In the genomic region with DNA sequence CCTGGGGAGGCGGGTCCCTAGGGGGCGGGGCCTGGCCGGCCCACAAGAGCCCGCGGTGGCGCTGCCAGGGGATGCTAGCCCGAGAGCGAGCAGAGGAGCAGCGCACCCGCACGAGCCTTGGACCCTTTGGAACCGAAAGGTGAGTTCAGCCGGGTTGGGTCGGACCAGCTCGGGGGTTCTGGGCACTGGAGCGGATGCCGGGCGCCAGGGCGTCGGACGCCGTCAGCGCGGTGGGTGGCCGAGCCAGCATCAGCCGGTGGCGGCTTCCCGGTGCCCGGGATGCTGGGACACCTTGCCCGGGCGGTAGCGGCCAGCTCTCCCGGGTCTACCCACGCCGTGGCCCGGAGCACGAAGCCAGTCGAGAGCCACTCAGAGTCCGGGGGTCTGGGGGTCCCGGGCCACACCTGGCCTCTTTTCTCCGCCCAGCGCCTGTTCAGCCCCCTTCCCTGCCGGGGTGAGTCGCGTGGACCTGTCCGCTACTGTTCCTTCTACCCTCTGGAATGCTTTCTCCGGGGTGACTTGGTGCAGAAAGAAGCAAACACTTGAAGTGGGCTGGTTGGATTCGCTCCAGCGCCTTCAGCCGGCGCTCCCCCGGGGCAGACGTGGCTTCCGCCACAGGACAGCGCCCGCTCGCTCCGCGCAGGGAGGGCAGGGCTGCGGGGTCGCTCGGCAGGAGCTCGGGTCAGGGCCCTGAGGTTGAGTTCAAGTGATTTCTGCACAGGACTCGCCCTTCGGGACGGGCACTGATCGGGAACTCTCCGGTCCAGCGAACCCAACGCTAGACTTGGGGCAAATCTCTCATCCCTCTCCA, we compare ENCODE assay signal across 8 cellular contexts. TPM values are rescaled to one million over a fixed set of nuclear protein-coding genes. Genes with fewer than 3 reads are reported as not detected.
A peak's percentile ranks its signal among the peaks of the same experiment; 100 is the strongest.
DNase-seq lines count a peak whose midpoint lies in the region; ATAC-seq and TF ChIP-seq lines count a peak whose summit lies in the region.

A gene with protein sequence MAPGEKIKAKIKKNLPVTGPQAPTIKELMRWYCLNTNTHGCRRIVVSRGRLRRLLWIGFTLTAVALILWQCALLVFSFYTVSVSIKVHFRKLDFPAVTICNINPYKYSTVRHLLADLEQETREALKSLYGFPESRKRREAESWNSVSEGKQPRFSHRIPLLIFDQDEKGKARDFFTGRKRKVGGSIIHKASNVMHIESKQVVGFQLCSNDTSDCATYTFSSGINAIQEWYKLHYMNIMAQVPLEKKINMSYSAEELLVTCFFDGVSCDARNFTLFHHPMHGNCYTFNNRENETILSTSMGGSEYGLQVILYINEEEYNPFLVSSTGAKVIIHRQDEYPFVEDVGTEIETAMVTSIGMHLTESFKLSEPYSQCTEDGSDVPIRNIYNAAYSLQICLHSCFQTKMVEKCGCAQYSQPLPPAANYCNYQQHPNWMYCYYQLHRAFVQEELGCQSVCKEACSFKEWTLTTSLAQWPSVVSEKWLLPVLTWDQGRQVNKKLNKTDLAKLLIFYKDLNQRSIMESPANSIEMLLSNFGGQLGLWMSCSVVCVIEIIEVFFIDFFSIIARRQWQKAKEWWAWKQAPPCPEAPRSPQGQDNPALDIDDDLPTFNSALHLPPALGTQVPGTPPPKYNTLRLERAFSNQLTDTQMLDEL (plus strand): TSS at position 71 of the 811 bp plus-strand sequence. CDS start 3,527 bp downstream, outside the sequence.

- H3K79me2 ChIP-seq in mammary epithelial cell (ENCODE audit: insufficient read depth, low read length) = no peaks in the 10 kb centered on the region

- H3K27ac Mint-ChIP-seq in activated naive CD4-positive, alpha-beta T cell treated with anti-CD3 and anti-CD28 coated beads, Interleukin-2, amount 50 U/mL, for 24 hours = no peak within 1 kb of the TSS

- peak within 1 kb of the TSS; percentile 88 for H2AFZ ChIP-seq in mammary epithelial cell (ENCODE audit: low read depth, low read length)

- H3K27me3 ChIP-seq in mammary epithelial cell (ENCODE audit: insufficient read depth, low read length) = no peaks in the 10 kb centered on the region
- H3K27me3 ChIP-seq in lung (ENCODE audit: control insufficient read depth, insufficient read depth) = no peaks in the 10 kb centered on the region
- H3K27me3 ChIP-seq in uterus = peaks cover 6 to 17% of the 10 kb centered on the region in 2 donors

- H3K4me1 ChIP-seq in mammary epithelial cell (ENCODE audit: insufficient read depth, low read length) (peaks cover 14% of the 10 kb centered on the region), lung (ENCODE audit: control insufficient read depth in 2 of 2, insufficient read depth in 2 of 2, low read length in 2 of 2) (peaks cover 0 to 6% of the 10 kb centered on the region in 2 donors), uterus (peaks cover 0 to 8% of the 10 kb centered on the region in 2 donors)

- H3K4me2 ChIP-seq in mammary epithelial cell (ENCODE audit: insufficient read depth, low read depth, low read length) = peak within 1 kb of the TSS; percentile 98

- H3K36me3 ChIP-seq in mammary epithelial cell (ENCODE audit: insufficient read depth, low read length) (no peaks in the 10 kb centered on the region), lung (ENCODE audit: control insufficient read depth in 2 of 2, insufficient read depth in 2 of 2, low read length in 2 of 2) (peaks cover 0 to 3% of the 10 kb centered on the region in 2 donors), uterus (no peaks in the 10 kb centered on the region)

- TF ChIP-seq CTCF in mammary epithelial cell (conservative IDR thresholded peaks at IDR 0.05 in 1 of 2, IDR thresholded peaks at IDR 0.05 in 1 of 2; ENCODE audit: extremely low read depth in 1 of 2, insufficient read depth in 1 of 2, low read depth in 1 of 2, low read length in 2 of 2) (no peak), lung (IDR thresholded peaks at IDR 0.05; ENCODE audit: control extremely low read depth, extremely low read depth) (no peak), uterus (IDR thresholded peaks at IDR 0.05) (peak in 1 of 4 experiments; percentile 3)

- H3K4me3 Mint-ChIP-seq in activated naive CD4-positive, alpha-beta T cell treated with anti-CD3 and anti-CD28 coated beads, Interleukin-2, amount 50 U/mL, for 24 hours = peak within 1 kb of the TSS; percentile 65

- CTCF ChIA-PET in mammary epithelial cell (lab: Charles Lee; ENCODE audit: low non-redundant PET) = interaction anchor here (0.6 to 0.8 kb wide), 2 partner anchors 252 to 253 kb away, joined by 3 to 7 read pairs; no protein-coding TSS in a partner anchor

- intact Hi-C loops in mammary epithelial cell (cut with micrococcal nuclease) = loop anchor here (1.0 to 5.0 kb wide), 4 partner anchors 103 to 324 kb away; no protein-coding TSS in a partner anchor
- intact Hi-C loops in uterus (cut with DNase I; ENCODE audit: low total_unique reads) = no loop called here

- BruUV-seq in mammary epithelial cell (replicated peaks; lab: Mats Ljungman, UMichigan) = no TSS peak

- WGBS in mammary epithelial cell (ENCODE audit: low coverage, missing lambda C conversion rate) = under 1% methylated on average over 37 of the region's 70 CpGs
- WGBS in lung, 2 donors = 3% methylated on average over 62 to 70 of the region's 70 CpGs

- no peaks in the 10 kb centered on the region for H4K20me1 ChIP-seq in mammary epithelial cell (ENCODE audit: insufficient read depth, low read length)

- H3K27me3 Mint-ChIP-seq in activated naive CD4-positive, alpha-beta T cell treated with anti-CD3 and anti-CD28 coated beads, Interleukin-2, amount 50 U/mL, for 24 hours = peaks cover 43% of the 10 kb centered on the region

- TF ChIP-seq POLR2A in uterus (IDR thresholded peaks at IDR 0.05) = no peak

- H3K27ac ChIP-seq in mammary epithelial cell (ENCODE audit: insufficient read depth, low read depth, low read length) (no peak within 1 kb of the TSS), lung (ENCODE audit: low read depth in 1 of 2, low read length in 1 of 2) (no peak within 1 kb of the TSS), uterus (no peak within 1 kb of the TSS)

- no peaks in the 10 kb centered on the region for H3K9me3 Mint-ChIP-seq in activated naive CD4-positive, alpha-beta T cell treated with anti-CD3 and anti-CD28 coated beads, Interleukin-2, amount 50 U/mL, for 24 hours

- peak within 1 kb of the TSS; percentile 36 for H3K9ac ChIP-seq in mammary epithelial cell (ENCODE audit: insufficient read depth, low read length)

- H3K4me1 Mint-ChIP-seq in activated naive CD4-positive, alpha-beta T cell treated with anti-CD3 and anti-CD28 coated beads, Interleukin-2, amount 50 U/mL, for 24 hours = peaks cover 12% of the 10 kb centered on the region

- DNase-seq in activated naive CD4-positive, alpha-beta T cell treated with Interleukin-2 at 50 U/mL for 16 hours = no peak
- DNase-seq in HuH-7.5 (ENCODE audit: low spot score) (peak; percentile 16), mammary epithelial cell (peak; percentile 12), lung (ENCODE audit: low spot score) (peak; percentile 67), uterus (peak in 1 of 2 donors; percentile 12), COR-L47 (lab: John Stamatoyannopoulos, UW) (no peak)

- dilution Hi-C loops in mammary epithelial cell (cut with HindIII; ENCODE audit: low sequenced_read_pairs) = no loop called here

- in situ Hi-C loops in mammary epithelial cell (cut with MboI; ENCODE audit: low sequenced_read_pairs in 2 of 2) = loop anchor here in 1 of 2 donors (5.0 kb wide), 1 partner anchor 249 kb away; no protein-coding TSS in a partner anchor

- H3K9me3 ChIP-seq in mammary epithelial cell (replicated peaks; ENCODE audit: insufficient read depth, low read length) (no peaks in the 10 kb centered on the region), lung (ENCODE audit: control insufficient read depth in 2 of 2, insufficient read depth in 1 of 2, low read length in 1 of 2) (no peaks in the 10 kb centered on the region), uterus (no peaks in the 10 kb centered on the region)

- ATAC-seq in lung (ENCODE audit: insufficient read depth, low FRiP score) = peak; percentile 19
- ATAC-seq in HG02623 (IDR thresholded peaks at IDR 0.05; ENCODE audit: unreplicated experiment) = no peak

- H3K4me3 ChIP-seq in mammary epithelial cell (replicated peaks in 1 of 3; ENCODE audit: insufficient read depth in 1 of 3, low read depth in 2 of 3, low read length in 3 of 3) (peak within 1 kb of the TSS; percentile 68 to 87 (median 69)), lung (peak within 1 kb of the TSS; percentile 59), uterus (peak within 1 kb of the TSS; percentile 5 to 34)

- no peaks in the 10 kb centered on the region for H3K36me3 Mint-ChIP-seq in activated naive CD4-positive, alpha-beta T cell treated with anti-CD3 and anti-CD28 coated beads, Interleukin-2, amount 50 U/mL, for 24 hours

RNA-seq across cellular contexts. Expression of the gene that starts here (rescaled TPM):
- 1 to 10 TPM; 1.2 to 4.7 TPM for total RNA-seq in mammary epithelial cell
- 0.96 TPM for polyA plus RNA-seq in mammary epithelial cell
- 1.5 TPM for polyA minus RNA-seq in mammary epithelial cell
- total RNA-seq in lung = 10 to 100 TPM in 1 of 2 donors, 1 to 10 TPM in 1; 7.3 to 13.4 TPM
- 10 to 100 TPM in 1 of 2 donors, 1 to 10 TPM in 1; 9.2 to 16.8 TPM for polyA plus RNA-seq in lung
- under 1 TPM in 3 of 4 donors, not detected in 1; under 0.01 to 0.62 (median 0.40) TPM for total RNA-seq in uterus

Comparison
In these comparisons a context has a peak if more than half of its experiments do, and no peak if none do; other contexts are left out.
1. DNase-seq: peak in HuH-7.5 (single experiment), mammary epithelial cell (single experiment) and lung (single experiment); none in activated naive CD4-positive, alpha-beta T cell treated with Interleukin-2 at 50 U/mL for 16 hours (single experiment) and COR-L47 (single experiment).
2. Peak in every context shown above with its lines, with median percentiles within 50 percentile points of each other: H3K4me3 ChIP-seq.